Comparison of ENCODE assay signal across 8 cellular contexts in genomic region chrX:102863735-102864134, GRCh38.
DNase-seq lines count a peak whose midpoint lies in the region; ATAC-seq and TF ChIP-seq lines count a peak whose summit lies in the region.

No MANE protein-coding gene starts in this region.

- ATAC-seq in GM18505 (IDR thresholded peaks at IDR 0.05; ENCODE audit: unreplicated experiment) (peak; percentile 98), HG02885 (IDR thresholded peaks at IDR 0.05; ENCODE audit: poor library complexity, unreplicated experiment) (peak; percentile 97)

- TF ChIP-seq POLR2A in GM18505 (IDR thresholded peaks at IDR 0.05; ENCODE audit: borderline replicate concordance, extremely low read depth, insufficient read depth, insufficient read length) (no peak), spleen (IDR thresholded peaks at IDR 0.05) (no peak)

- DNase-seq in A172 (ENCODE audit: low spot score): peak; percentile 41
- DNase-seq in NCI-H1694 (lab: John Stamatoyannopoulos, UW): peak; percentile 78
- DNase-seq in T1000 (lab: John Stamatoyannopoulos, UW): peak; percentile 19
- peak; percentile 86 for DNase-seq in astrocyte of the hippocampus (ENCODE audit: low read depth, low spot score)
- DNase-seq in hypothalamus (lab: John Stamatoyannopoulos, UW): peak; percentile 0 to 82 (median 41)
- peak; percentile 88 for DNase-seq in spleen

- 2 to 9% (median 3%) methylated on average over 4 of the region's 4 CpGs for WGBS in spleen, 5 donors

- H3K9me3 ChIP-seq in spleen: no peaks in the 10 kb centered on the region

- no peaks in the 10 kb centered on the region for H3K27me3 ChIP-seq in spleen (replicated peaks in 1 of 7)

- H3K36me3 ChIP-seq in spleen: peaks cover 0 to 16% (median 0%) of the 10 kb centered on the region in 6 donors

- peak; percentile 66 to 91 (median 84) for TF ChIP-seq CTCF in spleen (IDR thresholded peaks at IDR 0.05 in 8 of 11, conservative IDR thresholded peaks at IDR 0.05 in 3 of 11)

- intact Hi-C loops in spleen (cut with DNase I; ENCODE audit: low total_unique reads): no loop called here

- H3K4me3 ChIP-seq in spleen: no peak overlapping the region

- H3K4me1 ChIP-seq in spleen: no peaks in the 10 kb centered on the region

- no peak overlapping the region for H3K27ac ChIP-seq in spleen

Comparison
In these comparisons a context has a peak if more than half of its experiments do, and no peak if none do; other contexts are left out.
1. DNase-seq: peak in every context shown above with its lines; median percentile 88 in spleen; 86 in astrocyte of the hippocampus; 78 in NCI-H1694; 41 in A172; 41 in hypothalamus; 19 in T1000.